Comparison of ENCODE assay signal across 15 cellular contexts in genomic region chr3:82031576-82031975, GRCh38.
"Had no signal": no experiment of that assay in that cellular context is flagged by ENCODE, and none has a peak within 500 bp of the region (broad histone marks: within the 10 kb centered on the region; RNA-seq: fewer than 3 reads in every experiment).

No MANE protein-coding gene starts in this region.

- H3K4me3 Mint-ChIP-seq: endodermal cell, naive B cell had no signal

- H3K27me3 Mint-ChIP-seq: naive B cell had no signal

- DNase-seq: effector CD4-positive, alpha-beta T cell; endodermal cell; erythroblast; heart left ventricle; hippocampal formation; mesendoderm; naive B cell; small intestine; stimulated activated CD4-positive, alpha-beta T cell treated with anti-CD3 and anti-CD28 coated beads, Interleukin-12 subunit alpha, Interleukin-12 subunit beta, amount 100 ng/mL, for 4 hours; stimulated activated naive CD4-positive, alpha-beta T cell treated with Interleukin-2 at 50 U/mL for 16 hours; thyroid gland; upper lobe of right lung had no signal

- H3K27ac ChIP-seq: coronary artery, heart left ventricle, right atrium auricular region, thyroid gland, upper lobe of right lung, vagina had no signal

- H3K36me3 Mint-ChIP-seq: naive B cell had no signal

- ATAC-seq: heart left ventricle, upper lobe of right lung had no signal

- H3K27ac Mint-ChIP-seq: endodermal cell, naive B cell had no signal

- H3K9me3 Mint-ChIP-seq: endodermal cell, naive B cell had no signal

- H3K4me1 Mint-ChIP-seq: endodermal cell, naive B cell had no signal
